In genomic region chr2:120913972-120914838, GRCh38 we compare ENCODE assay signal across 1 cellular context.
TF ChIP-seq lines count a peak whose summit lies in the region.

No MANE protein-coding gene starts in this region.

TF ChIP-seq in endothelial cell of umbilical vein, 7 proteins besides CTCF, POLR2A, EP300 and RAD21 (continued from another document):
- TF ChIP-seq FOS (IDR thresholded peaks at IDR 0.05; ENCODE audit: borderline replicate concordance, insufficient read depth, low read length) = no peak
